Comparison of ENCODE assay signal across 14 cellular contexts in genomic region chr9:29150606-29151005, GRCh38.
"Had no signal": no experiment of that assay in that cellular context is flagged by ENCODE, and none has a peak within 500 bp of the region (broad histone marks: within the 10 kb centered on the region; RNA-seq: fewer than 3 reads in every experiment).

No MANE protein-coding gene starts in this region.

- H3K4me3 Mint-ChIP-seq: activated naive CD4-positive, alpha-beta T cell treated with anti-CD3 and anti-CD28 coated beads, Interleukin-2, amount 50 U/mL, for 24 hours; naive thymus-derived CD4-positive, alpha-beta T cell; stimulated activated effector memory CD8-positive, alpha-beta T cell treated with anti-CD3 and anti-CD28 coated beads, Interleukin-12 subunit alpha, Interleukin-12 subunit beta, amount 100 ng/mL, for 72 hours had no signal

- H3K36me3 Mint-ChIP-seq: activated naive CD4-positive, alpha-beta T cell treated with anti-CD3 and anti-CD28 coated beads, Interleukin-2, amount 50 U/mL, for 24 hours; naive thymus-derived CD4-positive, alpha-beta T cell; stimulated activated effector memory CD8-positive, alpha-beta T cell treated with anti-CD3 and anti-CD28 coated beads, Interleukin-12 subunit alpha, Interleukin-12 subunit beta, amount 100 ng/mL, for 72 hours had no signal

- H3K9me3 Mint-ChIP-seq: activated naive CD4-positive, alpha-beta T cell treated with anti-CD3 and anti-CD28 coated beads, Interleukin-2, amount 50 U/mL, for 24 hours had no signal

- DNase-seq: amygdala; colonic mucosa; effector CD8-positive, alpha-beta T cell; glutamatergic neuron; left cardiac atrium; lower lobe of right lung; naive thymus-derived CD4-positive, alpha-beta T cell; posterior cingulate gyrus; T-helper 2 cell; tibial artery had no signal

- H3K27me3 Mint-ChIP-seq: activated naive CD4-positive, alpha-beta T cell treated with anti-CD3 and anti-CD28 coated beads, Interleukin-2, amount 50 U/mL, for 24 hours; naive thymus-derived CD4-positive, alpha-beta T cell had no signal

- H3K27me3 ChIP-seq: colonic mucosa, neutrophil, right atrium auricular region, tibial artery had no signal

- H3K27ac ChIP-seq: colonic mucosa, lower lobe of right lung, neutrophil, right atrium auricular region, tibial artery had no signal

- H3K4me1 Mint-ChIP-seq: activated naive CD4-positive, alpha-beta T cell treated with anti-CD3 and anti-CD28 coated beads, Interleukin-2, amount 50 U/mL, for 24 hours; naive thymus-derived CD4-positive, alpha-beta T cell; stimulated activated effector memory CD8-positive, alpha-beta T cell treated with anti-CD3 and anti-CD28 coated beads, Interleukin-12 subunit alpha, Interleukin-12 subunit beta, amount 100 ng/mL, for 72 hours had no signal

- H3K9me3 ChIP-seq: colonic mucosa, lower lobe of right lung, neutrophil, right atrium auricular region had no signal

- H3K4me1 ChIP-seq: colonic mucosa, lower lobe of right lung, right atrium auricular region, tibial artery had no signal

- H3K27ac Mint-ChIP-seq: activated naive CD4-positive, alpha-beta T cell treated with anti-CD3 and anti-CD28 coated beads, Interleukin-2, amount 50 U/mL, for 24 hours; naive thymus-derived CD4-positive, alpha-beta T cell; stimulated activated effector memory CD8-positive, alpha-beta T cell treated with anti-CD3 and anti-CD28 coated beads, Interleukin-12 subunit alpha, Interleukin-12 subunit beta, amount 100 ng/mL, for 72 hours had no signal

- H3K4me3 ChIP-seq: colonic mucosa, lower lobe of right lung, right atrium auricular region, tibial artery had no signal

- H3K36me3 ChIP-seq: colonic mucosa, lower lobe of right lung, neutrophil, right atrium auricular region, tibial artery had no signal
